ENCODE assay signal across 9 cellular contexts in genomic region chr16:46743232-46743719, GRCh38. TPM values are rescaled to one million over a fixed set of nuclear protein-coding genes. Genes with fewer than 3 reads are reported as not detected.
DNase-seq lines count a peak whose midpoint lies in the region; ATAC-seq, FAIRE-seq and TF ChIP-seq lines count a peak whose summit lies in the region.
"Had no signal": no experiment of that assay in that cellular context is flagged by ENCODE, and none has a peak within 500 bp of the region (broad histone marks: within the 10 kb centered on the region; RNA-seq: fewer than 3 reads in every experiment).

No MANE protein-coding gene starts in this region.

- no peak overlapping the region for H2BK15ac ChIP-seq in mesendoderm (replicated peaks; ENCODE audit: low read depth)

- H3K56ac ChIP-seq in mesendoderm (ENCODE audit: low read length) = peak overlapping the region; percentile 39

- H3K79me2 ChIP-seq in SK-N-SH (ENCODE audit: insufficient read depth) (no peaks in the 10 kb centered on the region), mesendoderm (ENCODE audit: control insufficient read depth, insufficient read depth, low read length) (no peaks in the 10 kb centered on the region)

- no peak overlapping the region for H3K23ac ChIP-seq in mesendoderm (ENCODE audit: low read length)

- H3K27ac ChIP-seq in SK-N-SH (ENCODE audit: low read depth in 2 of 2, low read length in 1 of 2) (no peak overlapping the region), mesendoderm (ENCODE audit: low read depth, low read length) (no peak overlapping the region)
- H3K27ac ChIP-seq: thoracic aorta had no signal

- TF ChIP-seq RAD21 in SK-N-SH (IDR thresholded peaks at IDR 0.05; ENCODE audit: low read length) = no peak

- TF ChIP-seq CTCF in SK-N-SH (IDR thresholded peaks at IDR 0.05) (no peak), bronchial epithelial cell (IDR thresholded peaks at IDR 0.05; ENCODE audit: insufficient read depth, low read length, severe bottlenecking) (no peak)

- ATAC-seq in SK-N-SH treated with all-trans-retinoic acid at 6 μM for 48 hours = no peak; the same call in 2 of the 3 replicates

- no peak for TF ChIP-seq EP300 in SK-N-SH (IDR thresholded peaks at IDR 0.05; ENCODE audit: borderline replicate concordance in 1 of 2, low read depth in 1 of 2, low read length in 1 of 2)

- no peak overlapping the region for H3K4me2 ChIP-seq in SK-N-SH
- H3K4me2 ChIP-seq in mesendoderm (ENCODE audit: low read length) = no peak overlapping the region

- no peaks in the 10 kb centered on the region for H3K79me1 ChIP-seq in mesendoderm (ENCODE audit: low read length)

- H4K8ac ChIP-seq in mesendoderm (ENCODE audit: low read depth, low read length) = peak overlapping the region; percentile 59

- H2BK120ac ChIP-seq in mesendoderm (ENCODE audit: low read depth, low read length) = no peak overlapping the region

- FAIRE-seq in bronchial epithelial cell (lab: Jason Lieb, UNC) = no peak

- no peaks in the 10 kb centered on the region for H3K9me2 ChIP-seq in SK-N-SH

- no peaks in the 10 kb centered on the region for H4K20me1 ChIP-seq in SK-N-SH (ENCODE audit: insufficient read depth)

- H2AFZ ChIP-seq in SK-N-SH (ENCODE audit: low read depth) = no peak overlapping the region

- no peaks in the 10 kb centered on the region for H3K36me3 ChIP-seq in SK-N-SH (replicated peaks in 1 of 2; ENCODE audit: control insufficient read depth in 1 of 2, insufficient read depth in 2 of 2, low read length in 1 of 2)
- no peaks in the 10 kb centered on the region for H3K36me3 ChIP-seq in bronchial epithelial cell (ENCODE audit: control insufficient read depth, insufficient read depth, low read length)
- H3K36me3 ChIP-seq in mesendoderm (ENCODE audit: control insufficient read depth, insufficient read depth, low read length) = no peaks in the 10 kb centered on the region
- H3K36me3 ChIP-seq: thoracic aorta had no signal

- peak overlapping the region; percentile 17 for H3K4ac ChIP-seq in mesendoderm (ENCODE audit: low read depth, low read length)

- POLR2A ChIA-PET in SK-N-SH (lab: Yijun Ruan, JAX) = no interaction called here

- WGBS in SK-N-SH (ENCODE audit: low lambda C conversion rate) = 72% methylated on average over 10 of the region's 10 CpGs
- WGBS in mesendoderm (ENCODE audit: extremely low coverage, insufficient coverage, low lambda C conversion rate) = no CpG with 5 or more reads among the region's 10 CpGs

- no peak overlapping the region for H2AK5ac ChIP-seq in mesendoderm (ENCODE audit: low read length)

- H3K9me3 ChIP-seq in SK-N-SH = no peaks in the 10 kb centered on the region
- H3K9me3 ChIP-seq: thoracic aorta had no signal

- H3F3A ChIP-seq in SK-N-SH (replicated peaks; ENCODE audit: insufficient read depth) = no peaks in the 10 kb centered on the region

- H3K9ac ChIP-seq in SK-N-SH (no peak overlapping the region), mesendoderm (ENCODE audit: low read length) (no peak overlapping the region)

- H3K4me3 ChIP-seq in SK-N-SH (ENCODE audit: low read depth in 2 of 2, low read length in 1 of 2) (no peak overlapping the region), bronchial epithelial cell (ENCODE audit: low read depth, low read length) (no peak overlapping the region), mesendoderm (ENCODE audit: low read length) (no peak overlapping the region)
- H3K4me3 ChIP-seq: thoracic aorta had no signal

- H3K4me1 ChIP-seq in SK-N-SH (ENCODE audit: control insufficient read depth in 1 of 2, insufficient read depth in 2 of 2, low read depth in 1 of 2, low read length in 1 of 2) (peaks cover 0 to 8% of the 10 kb centered on the region in 2 experiments; a peak in 1 of 4 replicates), mesendoderm (ENCODE audit: control insufficient read depth, low read depth, low read length) (peaks cover 15% of the 10 kb centered on the region)

- no peak overlapping the region for H4K5ac ChIP-seq in mesendoderm (ENCODE audit: low read length)

- CTCF ChIA-PET in SK-N-SH (lab: Yijun Ruan, JAX) = interaction anchor here (0.8 to 1.3 kb wide), 2 partner anchors 14 to 15 kb away, joined by 3 read pairs; no protein-coding TSS in a partner anchor

- H2BK5ac ChIP-seq in mesendoderm (ENCODE audit: low read length) = no peak overlapping the region

- H3K18ac ChIP-seq in mesendoderm (ENCODE audit: low read length) = peak overlapping the region; percentile 24

- DNase-seq in SK-N-SH (peak; percentile 25), KG1 (lab: John Stamatoyannopoulos, UW) (peak; percentile 49), bronchial epithelial cell (ENCODE audit: low read depth) (peak; percentile 3), mesendoderm (peak; percentile 84), NCI-H345 treated with DMSO at 0.1 percent for 48 hours (lab: John Stamatoyannopoulos, UW; ENCODE audit: unreplicated experiment) (no peak), NCI-H1417 treated with DMSO at 0.1 percent for 48 hours (lab: John Stamatoyannopoulos, UW) (no peak), GOT3 (lab: John Stamatoyannopoulos, UW) (no peak)

- H3K27me3 ChIP-seq in SK-N-SH (ENCODE audit: insufficient read depth) (no peaks in the 10 kb centered on the region), bronchial epithelial cell (ENCODE audit: control insufficient read depth, insufficient read depth, low read length) (no peaks in the 10 kb centered on the region), mesendoderm (ENCODE audit: insufficient read depth, low read length, poor library complexity) (no peaks in the 10 kb centered on the region)

TF ChIP-seq in SK-N-SH, 30 proteins besides CTCF, POLR2A, EP300 and RAD21 (continues in another document):
- no peak for TF ChIP-seq NFIC (IDR thresholded peaks at IDR 0.05; ENCODE audit: borderline replicate concordance)
- no peak for TF ChIP-seq GATA2 (CRISPR knock-in tag; IDR thresholded peaks at IDR 0.05)
- no peak for TF ChIP-seq FOXM1 (IDR thresholded peaks at IDR 0.05; ENCODE audit: low read depth)
- TF ChIP-seq SIN3A (IDR thresholded peaks at IDR 0.05; ENCODE audit: borderline replicate concordance, low read depth, low read length) = no peak
- TF ChIP-seq, protein P1, sequence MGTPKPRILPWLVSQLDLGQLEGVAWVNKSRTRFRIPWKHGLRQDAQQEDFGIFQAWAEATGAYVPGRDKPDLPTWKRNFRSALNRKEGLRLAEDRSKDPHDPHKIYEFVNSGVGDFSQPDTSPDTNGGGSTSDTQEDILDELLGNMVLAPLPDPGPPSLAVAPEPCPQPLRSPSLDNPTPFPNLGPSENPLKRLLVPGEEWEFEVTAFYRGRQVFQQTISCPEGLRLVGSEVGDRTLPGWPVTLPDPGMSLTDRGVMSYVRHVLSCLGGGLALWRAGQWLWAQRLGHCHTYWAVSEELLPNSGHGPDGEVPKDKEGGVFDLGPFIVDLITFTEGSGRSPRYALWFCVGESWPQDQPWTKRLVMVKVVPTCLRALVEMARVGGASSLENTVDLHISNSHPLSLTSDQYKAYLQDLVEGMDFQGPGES (IDR thresholded peaks at IDR 0.05; ENCODE audit: low read depth, low read length) = no peak
- no peak for TF ChIP-seq MXI1 (IDR thresholded peaks at IDR 0.05; ENCODE audit: low read depth, low read length)

TF ChIP-seq in SK-N-SH treated with all-trans-retinoic acid at 6 μM for 48 hours, 23 proteins besides CTCF, POLR2A, EP300 and RAD21 (continues in another document):
- TF ChIP-seq PPARA (CRISPR knock-in tag; IDR thresholded peaks at IDR 0.05; ENCODE audit: borderline replicate concordance) = no peak
- TF ChIP-seq ZNF565 (CRISPR knock-in tag; conservative IDR thresholded peaks at IDR 0.05; ENCODE audit: low read depth) = no peak
- TF ChIP-seq BACH2 (CRISPR knock-in tag; IDR thresholded peaks at IDR 0.05; ENCODE audit: borderline replicate concordance) = no peak
- TF ChIP-seq ESRRG (CRISPR knock-in tag; IDR thresholded peaks at IDR 0.05) = no peak
- TF ChIP-seq TSHZ2 (CRISPR knock-in tag; IDR thresholded peaks at IDR 0.05) = no peak
- TF ChIP-seq TCF4 (CRISPR knock-in tag; IDR thresholded peaks at IDR 0.05; ENCODE audit: borderline replicate concordance) = no peak
- no peak for TF ChIP-seq ZNF8 (CRISPR knock-in tag; IDR thresholded peaks at IDR 0.05)

RNA-seq across cellular contexts. Expression of gene MYLK3, which starts 4.9 kb away (rescaled TPM):
- polyA plus RNA-seq in SK-N-SH (2012; rRNA removed) = 0.05 and 0.15 TPM in 2 replicates
- polyA plus RNA-seq in SK-N-SH (2012; cell fraction: cytosol; rRNA removed) = 0.07 and 0.10 TPM in 2 replicates
- 0.14 and 0.45 TPM in 2 replicates for polyA plus RNA-seq in SK-N-SH (2012; cell fraction: nucleus; rRNA removed)
- total RNA-seq in bronchial epithelial cell = under 0.01 TPM in 1 of 2 replicates, not detected in the other
- polyA plus RNA-seq in mesendoderm (2013, experiment 1 of 2) = 0.13 TPM
- 0.18 TPM for polyA plus RNA-seq in mesendoderm (2013, experiment 2 of 2)

RNA-seq across cellular contexts. Expression of gene ORC6, which starts 53.8 kb away (rescaled TPM):
- 17.4 and 20.2 TPM in 2 replicates for polyA plus RNA-seq in SK-N-SH (2012; rRNA removed)
- 18.5 and 21.2 TPM in 2 replicates for polyA plus RNA-seq in SK-N-SH (2012; cell fraction: cytosol; rRNA removed)
- polyA plus RNA-seq in SK-N-SH (2012; cell fraction: nucleus; rRNA removed) = 14.9 and 21.9 TPM in 2 replicates
- total RNA-seq in bronchial epithelial cell = 1.3 and 1.7 TPM in 2 replicates
- polyA plus RNA-seq in mesendoderm (2013, experiment 1 of 2) = 60.9 TPM
- polyA plus RNA-seq in mesendoderm (2013, experiment 2 of 2) = 62.5 TPM

RNA-seq across cellular contexts. Expression of gene VPS35, which starts 54.3 kb away (rescaled TPM):
- 17.5 and 22.3 TPM in 2 replicates for polyA plus RNA-seq in SK-N-SH (2012; rRNA removed)
- 28.9 and 34.6 TPM in 2 replicates for polyA plus RNA-seq in SK-N-SH (2012; cell fraction: cytosol; rRNA removed)
- polyA plus RNA-seq in SK-N-SH (2012; cell fraction: nucleus; rRNA removed) = 9.3 and 24.5 TPM in 2 replicates
- total RNA-seq in bronchial epithelial cell = 53.6 and 116 TPM in 2 replicates
- polyA plus RNA-seq in mesendoderm (2013, experiment 1 of 2) = 40.0 TPM
- polyA plus RNA-seq in mesendoderm (2013, experiment 2 of 2) = 39.1 TPM

Comparison
In these comparisons a context has a peak if more than half of its experiments do, and no peak if none do; other contexts are left out.
1. DNase-seq: peak in SK-N-SH (single experiment), KG1 (single experiment), bronchial epithelial cell (single experiment) and mesendoderm (single experiment); none in NCI-H345 treated with DMSO at 0.1 percent for 48 hours (single experiment), NCI-H1417 treated with DMSO at 0.1 percent for 48 hours (single experiment) and GOT3 (single experiment).